In the genomic region with DNA sequence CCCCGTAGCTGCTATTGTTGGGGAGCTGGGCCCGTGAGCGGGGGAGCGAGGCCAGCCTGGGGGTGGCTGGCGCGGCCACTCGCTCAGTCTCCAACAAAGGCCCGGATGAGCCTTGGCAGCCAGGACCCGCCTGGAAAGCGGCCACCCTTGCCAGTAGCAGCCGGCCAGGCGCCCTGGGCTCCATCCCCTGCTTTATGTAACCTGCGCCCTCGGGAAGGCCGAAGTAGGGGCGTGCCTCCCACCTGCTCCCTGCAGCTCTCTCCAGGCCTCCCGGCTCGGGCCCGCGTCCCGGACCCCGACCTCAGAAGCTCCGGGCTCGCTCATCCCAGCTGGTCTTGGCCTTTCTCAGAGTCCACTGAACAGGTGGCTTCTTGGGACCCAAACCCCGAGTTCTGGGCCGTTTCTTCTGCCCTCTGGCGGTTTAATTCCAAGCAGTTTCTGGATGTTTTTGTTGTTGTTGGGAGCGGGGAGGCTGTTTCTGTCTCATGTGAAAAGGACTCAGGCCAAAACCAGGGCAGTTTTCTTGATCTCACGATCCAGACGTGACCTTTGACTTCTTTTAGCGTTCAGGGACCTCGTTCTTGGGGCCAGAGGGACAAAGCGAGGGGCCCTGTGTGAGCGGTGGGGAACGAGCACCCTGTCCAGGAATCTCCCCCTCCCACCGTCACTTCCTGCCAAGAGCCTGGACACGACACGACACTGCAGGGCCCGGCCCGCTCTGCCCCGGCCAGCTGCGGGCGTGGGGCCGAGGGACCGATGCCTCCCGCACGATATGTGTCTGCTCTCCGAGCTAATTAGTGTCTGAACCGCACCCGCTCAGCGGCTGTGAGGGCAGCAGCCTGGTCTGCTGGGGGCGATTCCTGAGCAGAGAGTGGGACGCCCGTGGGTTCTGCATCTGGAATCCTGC, we compare ENCODE assay signal across 8 cellular contexts. TPM values are rescaled to one million over a fixed set of nuclear protein-coding genes. Genes with fewer than 3 reads are reported as not detected.
DNase-seq lines count a peak whose midpoint lies in the region; ATAC-seq and TF ChIP-seq lines count a peak whose summit lies in the region.

No MANE protein-coding gene starts in this region.

- H3K9ac ChIP-seq in neural progenitor cell = peak overlapping the region; percentile 93

- H3K4me1 ChIP-seq in GM23338 (ENCODE audit: insufficient read depth) = no peaks in the 10 kb centered on the region; the same call in 1 of the 2 replicates
- H3K4me1 ChIP-seq in neural progenitor cell = peaks cover 13% of the 10 kb centered on the region

- H3K4me2 ChIP-seq in GM23338 (peak overlapping the region; percentile 94), neural progenitor cell (peak overlapping the region; percentile 93)

- peaks cover 17% of the 10 kb centered on the region for H3K27me3 Mint-ChIP-seq in GM23338 (ENCODE audit: insufficient read depth, low read depth, poor library complexity)
- H3K27me3 Mint-ChIP-seq in activated naive CD8-positive, alpha-beta T cell treated with anti-CD3 and anti-CD28 coated beads, Interleukin-2, amount 50 U/mL, for 24 hours = peaks cover 3% of the 10 kb centered on the region
- peaks cover 2% of the 10 kb centered on the region for H3K27me3 Mint-ChIP-seq in neural progenitor cell (ENCODE audit: insufficient read depth, low read depth)

- H3K36me3 Mint-ChIP-seq in GM23338 (ENCODE audit: low read depth) (peaks cover 13% of the 10 kb centered on the region; the same call in 2 of the 3 replicates), neural progenitor cell (peaks cover 4% of the 10 kb centered on the region)
- H3K36me3 Mint-ChIP-seq in activated naive CD8-positive, alpha-beta T cell treated with anti-CD3 and anti-CD28 coated beads, Interleukin-2, amount 50 U/mL, for 24 hours (ENCODE audit: low read depth) = no peaks in the 10 kb centered on the region

- H2AFZ ChIP-seq in GM23338 (no peak overlapping the region), neural progenitor cell (replicated peaks) (no peak overlapping the region)

- H3K4me3 ChIP-seq in GM23338 (peak overlapping the region; percentile 98), neural progenitor cell (peak overlapping the region; percentile 97)

- H3K9me3 Mint-ChIP-seq in GM23338 (0 out of 3 replicates have a peak, but pooled peaks cover 2% of the 10 kb centered on the region), neural progenitor cell (peaks cover 3% of the 10 kb centered on the region)
- H3K9me3 Mint-ChIP-seq in activated naive CD8-positive, alpha-beta T cell treated with anti-CD3 and anti-CD28 coated beads, Interleukin-2, amount 50 U/mL, for 24 hours = no peaks in the 10 kb centered on the region

- peaks cover 9% of the 10 kb centered on the region for H3K4me1 Mint-ChIP-seq in GM23338
- peaks cover 24% of the 10 kb centered on the region for H3K4me1 Mint-ChIP-seq in activated naive CD8-positive, alpha-beta T cell treated with anti-CD3 and anti-CD28 coated beads, Interleukin-2, amount 50 U/mL, for 24 hours
- H3K4me1 Mint-ChIP-seq in neural progenitor cell = peaks cover 26% of the 10 kb centered on the region

- ATAC-seq in GM23338 = peak; percentile 42
- ATAC-seq in activated naive CD8-positive, alpha-beta T cell treated with anti-CD3 and anti-CD28 coated beads, Interleukin-2, amount 50 U/mL, for 24 hours = no peak
- no peak for ATAC-seq in HG03565 (IDR thresholded peaks at IDR 0.05; ENCODE audit: unreplicated experiment)

- peak overlapping the region; percentile 87 for H3K4me3 Mint-ChIP-seq in GM23338
- H3K4me3 Mint-ChIP-seq in activated naive CD8-positive, alpha-beta T cell treated with anti-CD3 and anti-CD28 coated beads, Interleukin-2, amount 50 U/mL, for 24 hours = peak overlapping the region; percentile 87
- H3K4me3 Mint-ChIP-seq in neural progenitor cell = peak overlapping the region; percentile 93

- peak overlapping the region; percentile 84 for H3K27ac ChIP-seq in C4-2B
- H3K27ac ChIP-seq in GM23338 (ENCODE audit: low read depth) = no peak overlapping the region; the same call in 1 of the 2 replicates
- H3K27ac ChIP-seq in neural progenitor cell = peak overlapping the region; percentile 18

- H3K27me3 ChIP-seq in GM23338 (ENCODE audit: insufficient read depth) = no peaks in the 10 kb centered on the region
- no peaks in the 10 kb centered on the region for H3K27me3 ChIP-seq in neural progenitor cell

- H3K79me2 ChIP-seq in GM23338 (replicated peaks; ENCODE audit: insufficient read depth) (peaks cover 25% of the 10 kb centered on the region), neural progenitor cell (ENCODE audit: low read depth) (peaks cover 35% of the 10 kb centered on the region)

- H3K36me3 ChIP-seq in GM23338 (ENCODE audit: insufficient read depth) (no peaks in the 10 kb centered on the region; the same call in 1 of the 2 replicates), neural progenitor cell (no peaks in the 10 kb centered on the region)

- H3K27ac Mint-ChIP-seq in GM23338 (peak overlapping the region; percentile 79; the same call in 1 of the 2 replicates), neural progenitor cell (peak overlapping the region; percentile 93)
- peak overlapping the region; percentile 69 for H3K27ac Mint-ChIP-seq in activated naive CD8-positive, alpha-beta T cell treated with anti-CD3 and anti-CD28 coated beads, Interleukin-2, amount 50 U/mL, for 24 hours

- H3F3A ChIP-seq in GM23338 (replicated peaks; ENCODE audit: low read depth) = peaks cover 13% of the 10 kb centered on the region
- peaks cover 28% of the 10 kb centered on the region for H3F3A ChIP-seq in neural progenitor cell (ENCODE audit: low read depth)

- H3K9me2 ChIP-seq in GM23338 (ENCODE audit: insufficient read depth) = no peaks in the 10 kb centered on the region

- DNase-seq in GM23338 (ENCODE audit: low spot score) (peak; percentile 90), NOMO-1 treated with DMSO at 0.1 percent for 48 hours (lab: John Stamatoyannopoulos, UW; ENCODE audit: unreplicated experiment) (peak; percentile 37), glomerular visceral epithelial cell (ENCODE audit: extremely low spot score) (peak; percentile 64), neural progenitor cell (ENCODE audit: low spot score) (peak; percentile 86), NCI-H187 (lab: John Stamatoyannopoulos, UW) (no peak)
- DNase-seq in activated naive CD8-positive, alpha-beta T cell treated with anti-CD3 and anti-CD28 coated beads, Interleukin-2, amount 50 U/mL, for 24 hours = peak; percentile 41

- peak; percentile 76 for TF ChIP-seq CTCF in C4-2B (conservative IDR thresholded peaks at IDR 0.05)
- TF ChIP-seq CTCF in GM23338 (conservative IDR thresholded peaks at IDR 0.05; ENCODE audit: low read depth in 2 of 2) = peak; percentile 59 to 63
- TF ChIP-seq CTCF in neural progenitor cell (IDR thresholded peaks at IDR 0.05) = peak; percentile 71

- H4K20me1 ChIP-seq in GM23338 (replicated peaks; ENCODE audit: insufficient read depth) (peaks cover 17% of the 10 kb centered on the region), neural progenitor cell (ENCODE audit: low read depth) (peaks cover 51% of the 10 kb centered on the region)

- no peaks in the 10 kb centered on the region for H3K9me3 ChIP-seq in neural progenitor cell (ENCODE audit: low read depth)

TF ChIP-seq in GM23338, 12 proteins besides CTCF, POLR2A, EP300 and RAD21 (continues in another document):
- TF ChIP-seq EZH2phosphoT487 (IDR thresholded peaks at IDR 0.05; ENCODE audit: unreplicated experiment) (no peak), STAT1 (IDR thresholded peaks at IDR 0.05; ENCODE audit: unreplicated experiment) (no peak), JUNB (IDR thresholded peaks at IDR 0.05; ENCODE audit: unreplicated experiment) (no peak), ZNF331 (CRISPR knock-in tag; IDR thresholded peaks at IDR 0.05; ENCODE audit: low read depth) (no peak), NANOG (IDR thresholded peaks at IDR 0.05; ENCODE audit: borderline replicate concordance) (no peak)

RNA-seq across cellular contexts. Expression of a gene that starts 1.3 kb away (rescaled TPM):
- 146 and 148 TPM in 2 replicates for total RNA-seq in GM23338 (2014; rRNA removed; shearing (Covaris generic))
- polyA plus RNA-seq in GM23338 (2016; fragmentation: Nextera tagmentation; extraction: Ambion mirVana) = 114 and 118 TPM in 2 replicates
- 42.5 and 92.6 TPM in 2 replicates for total RNA-seq in neural progenitor cell (ENCODE audit: low replicate concordance)

RNA-seq across cellular contexts. Expression of a gene that starts 11.0 kb away (rescaled TPM):
- not detected in 2 replicates for total RNA-seq in GM23338 (2014; rRNA removed; shearing (Covaris generic))
- 0.29 TPM in 1 of 2 replicates, not detected in the other for polyA plus RNA-seq in GM23338 (2016; fragmentation: Nextera tagmentation; extraction: Ambion mirVana)
- not detected in 2 replicates for total RNA-seq in neural progenitor cell (ENCODE audit: low replicate concordance)

RNA-seq across cellular contexts. Expression of a gene that starts 25.5 kb away (rescaled TPM):
- total RNA-seq in GM23338 (2014; rRNA removed; shearing (Covaris generic)) = 29.0 and 38.4 TPM in 2 replicates
- 11.9 and 14.9 TPM in 2 replicates for polyA plus RNA-seq in GM23338 (2016; fragmentation: Nextera tagmentation; extraction: Ambion mirVana)
- total RNA-seq in neural progenitor cell (ENCODE audit: low replicate concordance) = 9.4 and 31.1 TPM in 2 replicates

RNA-seq across cellular contexts. Expression of a gene that starts 36.5 kb away (rescaled TPM):
- 1.0 and 2.5 TPM in 2 replicates for total RNA-seq in GM23338 (2014; rRNA removed; shearing (Covaris generic))
- 2.1 and 3.3 TPM in 2 replicates for polyA plus RNA-seq in GM23338 (2016; fragmentation: Nextera tagmentation; extraction: Ambion mirVana)
- total RNA-seq in neural progenitor cell (ENCODE audit: low replicate concordance) = 0.09 TPM in 1 of 2 replicates, not detected in the other

RNA-seq across cellular contexts. Expression of a gene that starts 39.6 kb away (rescaled TPM):
- 891 and 973 TPM in 2 replicates for total RNA-seq in GM23338 (2014; rRNA removed; shearing (Covaris generic))
- 957 and 960 TPM in 2 replicates for polyA plus RNA-seq in GM23338 (2016; fragmentation: Nextera tagmentation; extraction: Ambion mirVana)
- 330 and 913 TPM in 2 replicates for total RNA-seq in neural progenitor cell (ENCODE audit: low replicate concordance)

Comparison
In these comparisons a context has a peak if more than half of its experiments do, and no peak if none do; other contexts are left out.
1. DNase-seq: peak in GM23338 (single experiment), NOMO-1 treated with DMSO at 0.1 percent for 48 hours (single experiment), activated naive CD8-positive, alpha-beta T cell treated with anti-CD3 and anti-CD28 coated beads, Interleukin-2, amount 50 U/mL, for 24 hours (single experiment), glomerular visceral epithelial cell (single experiment) and neural progenitor cell (single experiment); none in NCI-H187 (0 of 2).
2. Peak in every context shown above with its lines, with median percentiles within 50 percentile points of each other: CTCF ChIP-seq, H3K27ac Mint-ChIP-seq and H3K4me3 Mint-ChIP-seq.